Comparison of ENCODE assay signal across 15 cellular contexts in the genomic region with DNA sequence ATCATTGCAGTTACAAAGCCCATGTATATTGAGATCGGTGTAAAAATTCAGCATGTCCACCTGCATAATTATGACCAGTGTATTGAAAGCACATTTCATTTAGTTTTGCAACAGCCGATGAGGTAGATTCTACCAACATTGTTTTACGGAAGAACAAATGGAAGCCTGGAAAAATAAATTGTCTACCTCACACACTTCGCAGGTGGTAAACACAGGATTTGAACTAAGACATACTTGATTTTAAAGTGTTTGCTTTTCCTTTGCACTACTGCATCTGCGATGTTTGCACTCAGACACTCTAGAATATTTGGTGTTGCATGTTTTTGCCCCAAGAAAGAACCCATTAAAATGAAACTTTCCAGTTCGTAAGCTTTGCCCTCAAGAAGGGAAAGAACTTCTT.
DNase-seq lines count a peak whose midpoint lies in the region; ATAC-seq and TF ChIP-seq lines count a peak whose summit lies in the region.
"Had no signal": no experiment of that assay in that cellular context is flagged by ENCODE, and none has a peak within 500 bp of the region (broad histone marks: within the 10 kb centered on the region; RNA-seq: fewer than 3 reads in every experiment).

No MANE protein-coding gene starts in this region.

- ATAC-seq in PC-3 = no peak
- ATAC-seq in HG03196 (IDR thresholded peaks at IDR 0.05; ENCODE audit: unreplicated experiment) = no peak
- no peak for ATAC-seq in GM19467 (IDR thresholded peaks at IDR 0.05; ENCODE audit: unreplicated experiment)

- no peaks in the 10 kb centered on the region for H3K36me3 Mint-ChIP-seq in activated T-cell treated with anti-CD3 and anti-CD28 coated beads, Interleukin-2, amount 50 U/mL, for 24 hours (ENCODE audit: low read depth)

- H3K27me3 ChIP-seq in PC-3 (ENCODE audit: low read length) = no peaks in the 10 kb centered on the region
- no peaks in the 10 kb centered on the region for H3K27me3 ChIP-seq in hepatocyte
- H3K27me3 ChIP-seq in thyroid gland = no peaks in the 10 kb centered on the region
- H3K27me3 ChIP-seq in H7 (ENCODE audit: control insufficient read depth, insufficient read depth, low read length) = no peaks in the 10 kb centered on the region
- H3K27me3 ChIP-seq: Peyer's patch had no signal

- CTCF ChIA-PET in PC-3 (lab: Charles Lee) = no interaction called here

- H2AFZ ChIP-seq in PC-3 (ENCODE audit: low read length) = 0 out of 2 replicates have a peak overlapping the region, but pooled peaks have one; percentile 20
- H2AFZ ChIP-seq in hepatocyte = no peak overlapping the region

- BruUV-seq in PC-3 (replicated peaks; lab: Mats Ljungman, UMichigan) = no TSS peak

- H3K36me3 ChIP-seq in PC-3 (ENCODE audit: low read depth, low read length) (no peaks in the 10 kb centered on the region), hepatocyte (replicated peaks; ENCODE audit: insufficient read depth, low read depth) (no peaks in the 10 kb centered on the region), thyroid gland (no peaks in the 10 kb centered on the region), H7 (replicated peaks; ENCODE audit: control insufficient read depth, insufficient read depth, low read length) (no peaks in the 10 kb centered on the region)
- H3K36me3 ChIP-seq: Peyer's patch had no signal

- H3K4me1 ChIP-seq in PC-3 (ENCODE audit: insufficient read depth, low read length) (peaks cover 54% of the 10 kb centered on the region), hepatocyte (ENCODE audit: insufficient read depth) (peaks cover 49% of the 10 kb centered on the region), thyroid gland (peaks cover 52 to 68% of the 10 kb centered on the region in 2 donors)

- H4K20me1 ChIP-seq in PC-3 (ENCODE audit: low read length) (no peaks in the 10 kb centered on the region), hepatocyte (ENCODE audit: insufficient read depth, poor library complexity, severe bottlenecking) (peaks cover 13% of the 10 kb centered on the region)

- H3K9me3 Mint-ChIP-seq in activated T-cell treated with anti-CD3 and anti-CD28 coated beads, Interleukin-2, amount 50 U/mL, for 24 hours = no peaks in the 10 kb centered on the region

- H3K9me3 ChIP-seq in PC-3 (ENCODE audit: low read length) (no peaks in the 10 kb centered on the region), hepatocyte (ENCODE audit: low read depth) (no peaks in the 10 kb centered on the region), thyroid gland (no peaks in the 10 kb centered on the region)
- H3K9me3 ChIP-seq: Peyer's patch had no signal

- WGBS in hepatocyte (ENCODE audit: low lambda C conversion rate, missing lambda C conversion rate) = 83% methylated on average over 6 of the region's 6 CpGs
- 66 to 69% methylated on average over 6 of the region's 6 CpGs for WGBS in thyroid gland, 2 donors

- peaks cover 9% of the 10 kb centered on the region for H3F3A ChIP-seq in PC-3 (ENCODE audit: low read length, unreplicated experiment)

- H3K4me3 Mint-ChIP-seq in activated T-cell treated with anti-CD3 and anti-CD28 coated beads, Interleukin-2, amount 50 U/mL, for 24 hours = peak overlapping the region; percentile 63

- intact Hi-C loops in PC-3 (cut with micrococcal nuclease) (no loop called here), thyroid gland (cut with DNase I) (no loop called here)

- H3K27ac ChIP-seq in PC-3 (ENCODE audit: low read length) (no peak overlapping the region), hepatocyte (peak overlapping the region; percentile 5), thyroid gland (peak overlapping the region; percentile 15 to 70 (median 33))

- H3K9me2 ChIP-seq in PC-3 (replicated peaks; ENCODE audit: low read length) (no peaks in the 10 kb centered on the region), hepatocyte (replicated peaks; ENCODE audit: insufficient read depth) (no peaks in the 10 kb centered on the region)

- POLR2A ChIA-PET in PC-3 (lab: Charles Lee; ENCODE audit: unreplicated experiment) = no interaction called here

- H3K4me1 Mint-ChIP-seq in activated T-cell treated with anti-CD3 and anti-CD28 coated beads, Interleukin-2, amount 50 U/mL, for 24 hours (ENCODE audit: low read depth) = peaks cover 69% of the 10 kb centered on the region

- TF ChIP-seq POLR2A in thyroid gland (IDR thresholded peaks at IDR 0.05) = no peak

- no peak overlapping the region for H3K9ac ChIP-seq in PC-3 (ENCODE audit: low read length)

- H3K4me2 ChIP-seq in PC-3 (ENCODE audit: low read length) = no peak overlapping the region
- no peak overlapping the region for H3K4me2 ChIP-seq in hepatocyte

- no peak for DNase-seq in activated T-cell treated with anti-CD3 and anti-CD28 coated beads, Interleukin-2, amount 50 U/mL, for 24 hours
- no peak for DNase-seq in activated T-cell treated with anti-CD3 and anti-CD28 coated beads, Interleukin-2, amount 50 U/mL, for 1 hour
- DNase-seq in PC-3 (no peak), hepatocyte (ENCODE audit: low spot score) (no peak), thyroid gland (no peak), H7 (no peak)
- DNase-seq: activated CD4-positive, CD25-positive, alpha-beta regulatory T cell treated with anti-CD3 and anti-CD28 coated beads, Interleukin-2, amount 50 U/mL, for 72 hours; effector memory CD4-positive, alpha-beta T cell; NCI-H1048; NCI-H226; nucleus accumbens; Peyer's patch; SW 1271 had no signal

- H3K79me2 ChIP-seq in PC-3 (ENCODE audit: low read length) (peaks cover 9% of the 10 kb centered on the region; the same call in 1 of the 2 replicates), hepatocyte (peaks cover 90% of the 10 kb centered on the region)

- H3K4me3 ChIP-seq in PC-3 (ENCODE audit: low read length) (no peak overlapping the region), hepatocyte (no peak overlapping the region), thyroid gland (replicated peaks in 1 of 3) (no peak overlapping the region), H7 (ENCODE audit: insufficient read depth, low read depth, low read length) (no peak overlapping the region)
- H3K4me3 ChIP-seq: Peyer's patch had no signal

- TF ChIP-seq CTCF in PC-3 (conservative IDR thresholded peaks at IDR 0.05; ENCODE audit: low read depth, low read length) = no peak
- no peak for TF ChIP-seq CTCF in hepatocyte (IDR thresholded peaks at IDR 0.05; ENCODE audit: poor library complexity)
- no peak for TF ChIP-seq CTCF in thyroid gland (IDR thresholded peaks at IDR 0.05)

- peak overlapping the region; percentile 82 for H3K27ac Mint-ChIP-seq in activated T-cell treated with anti-CD3 and anti-CD28 coated beads, Interleukin-2, amount 50 U/mL, for 24 hours

- no peaks in the 10 kb centered on the region for H3K27me3 Mint-ChIP-seq in activated T-cell treated with anti-CD3 and anti-CD28 coated beads, Interleukin-2, amount 50 U/mL, for 24 hours
